In the genomic region with DNA sequence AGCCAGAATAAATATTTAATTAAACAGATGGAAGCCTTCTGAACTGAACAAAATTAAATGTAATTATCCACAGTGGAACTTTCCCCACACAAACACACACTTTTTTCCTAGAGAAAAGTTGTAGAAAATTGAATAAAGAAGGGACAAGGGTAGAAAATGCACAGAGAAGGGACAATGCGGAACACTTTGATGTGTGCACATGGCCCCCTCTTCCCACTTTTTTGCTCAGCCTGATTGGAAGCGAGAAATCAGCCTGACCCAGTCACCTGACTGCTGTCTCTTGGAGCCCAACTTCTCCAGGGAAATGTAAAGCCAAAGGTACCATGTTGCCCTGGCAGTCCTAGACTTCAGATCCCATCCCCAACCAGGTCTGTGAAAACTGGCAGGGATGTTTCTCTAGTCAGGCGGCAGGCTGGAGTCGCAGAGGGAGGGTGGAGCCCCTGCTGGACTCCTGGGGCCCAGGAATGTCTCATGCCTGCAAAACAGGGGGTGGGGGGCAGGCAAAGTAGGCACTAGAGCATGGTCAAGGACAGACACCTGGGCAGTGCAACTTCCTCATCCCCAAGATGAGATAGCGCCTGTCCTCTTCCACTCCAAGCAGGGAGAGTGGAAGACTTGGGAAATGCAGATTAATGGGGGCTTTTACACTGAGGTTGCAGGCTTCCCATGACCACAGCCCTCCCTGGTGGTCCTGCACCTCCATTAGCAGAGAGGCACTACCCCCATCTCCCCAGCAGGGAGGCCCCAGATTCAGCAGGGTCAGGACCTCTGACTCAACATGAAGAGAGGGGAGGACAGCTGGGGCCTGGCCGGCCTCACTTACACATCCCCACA, we compare ENCODE assay signal across 1 cellular context.
TF ChIP-seq lines count a peak whose summit lies in the region.

No MANE protein-coding gene starts in this region.

TF ChIP-seq in HepG2, 621 proteins besides CTCF, POLR2A, EP300 and RAD21 (continued from another document and continues in another):
- no peak for TF ChIP-seq TOPORS (CRISPR knock-in tag; IDR thresholded peaks at IDR 0.05)
- TF ChIP-seq, protein P1, sequence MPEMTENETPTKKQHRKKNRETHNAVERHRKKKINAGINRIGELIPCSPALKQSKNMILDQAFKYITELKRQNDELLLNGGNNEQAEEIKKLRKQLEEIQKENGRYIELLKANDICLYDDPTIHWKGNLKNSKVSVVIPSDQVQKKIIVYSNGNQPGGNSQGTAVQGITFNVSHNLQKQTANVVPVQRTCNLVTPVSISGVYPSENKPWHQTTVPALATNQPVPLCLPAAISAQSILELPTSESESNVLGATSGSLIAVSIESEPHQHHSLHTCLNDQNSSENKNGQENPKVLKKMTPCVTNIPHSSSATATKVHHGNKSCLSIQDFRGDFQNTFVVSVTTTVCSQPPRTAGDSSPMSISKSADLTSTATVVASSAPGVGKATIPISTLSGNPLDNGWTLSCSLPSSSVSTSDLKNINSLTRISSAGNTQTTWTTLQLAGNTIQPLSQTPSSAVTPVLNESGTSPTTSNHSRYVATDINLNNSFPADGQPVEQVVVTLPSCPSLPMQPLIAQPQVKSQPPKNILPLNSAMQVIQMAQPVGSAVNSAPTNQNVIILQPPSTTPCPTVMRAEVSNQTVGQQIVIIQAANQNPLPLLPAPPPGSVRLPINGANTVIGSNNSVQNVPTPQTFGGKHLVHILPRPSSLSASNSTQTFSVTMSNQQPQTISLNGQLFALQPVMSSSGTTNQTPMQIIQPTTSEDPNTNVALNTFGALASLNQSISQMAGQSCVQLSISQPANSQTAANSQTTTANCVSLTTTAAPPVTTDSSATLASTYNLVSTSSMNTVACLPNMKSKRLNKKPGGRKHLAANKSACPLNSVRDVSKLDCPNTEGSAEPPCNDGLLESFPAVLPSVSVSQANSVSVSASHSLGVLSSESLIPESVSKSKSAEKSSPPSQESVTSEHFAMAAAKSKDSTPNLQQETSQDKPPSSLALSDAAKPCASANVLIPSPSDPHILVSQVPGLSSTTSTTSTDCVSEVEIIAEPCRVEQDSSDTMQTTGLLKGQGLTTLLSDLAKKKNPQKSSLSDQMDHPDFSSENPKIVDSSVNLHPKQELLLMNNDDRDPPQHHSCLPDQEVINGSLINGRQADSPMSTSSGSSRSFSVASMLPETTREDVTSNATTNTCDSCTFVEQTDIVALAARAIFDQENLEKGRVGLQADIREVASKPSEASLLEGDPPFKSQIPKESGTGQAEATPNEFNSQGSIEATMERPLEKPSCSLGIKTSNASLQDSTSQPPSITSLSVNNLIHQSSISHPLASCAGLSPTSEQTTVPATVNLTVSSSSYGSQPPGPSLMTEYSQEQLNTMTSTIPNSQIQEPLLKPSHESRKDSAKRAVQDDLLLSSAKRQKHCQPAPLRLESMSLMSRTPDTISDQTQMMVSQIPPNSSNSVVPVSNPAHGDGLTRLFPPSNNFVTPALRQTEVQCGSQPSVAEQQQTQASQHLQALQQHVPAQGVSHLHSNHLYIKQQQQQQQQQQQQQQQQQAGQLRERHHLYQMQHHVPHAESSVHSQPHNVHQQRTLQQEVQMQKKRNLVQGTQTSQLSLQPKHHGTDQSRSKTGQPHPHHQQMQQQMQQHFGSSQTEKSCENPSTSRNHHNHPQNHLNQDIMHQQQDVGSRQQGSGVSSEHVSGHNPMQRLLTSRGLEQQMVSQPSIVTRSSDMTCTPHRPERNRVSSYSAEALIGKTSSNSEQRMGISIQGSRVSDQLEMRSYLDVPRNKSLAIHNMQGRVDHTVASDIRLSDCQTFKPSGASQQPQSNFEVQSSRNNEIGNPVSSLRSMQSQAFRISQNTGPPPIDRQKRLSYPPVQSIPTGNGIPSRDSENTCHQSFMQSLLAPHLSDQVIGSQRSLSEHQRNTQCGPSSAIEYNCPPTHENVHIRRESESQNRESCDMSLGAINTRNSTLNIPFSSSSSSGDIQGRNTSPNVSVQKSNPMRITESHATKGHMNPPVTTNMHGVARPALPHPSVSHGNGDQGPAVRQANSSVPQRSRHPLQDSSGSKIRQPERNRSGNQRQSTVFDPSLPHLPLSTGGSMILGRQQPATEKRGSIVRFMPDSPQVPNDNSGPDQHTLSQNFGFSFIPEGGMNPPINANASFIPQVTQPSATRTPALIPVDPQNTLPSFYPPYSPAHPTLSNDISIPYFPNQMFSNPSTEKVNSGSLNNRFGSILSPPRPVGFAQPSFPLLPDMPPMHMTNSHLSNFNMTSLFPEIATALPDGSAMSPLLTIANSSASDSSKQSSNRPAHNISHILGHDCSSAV (CRISPR knock-in tag; IDR thresholded peaks at IDR 0.05; ENCODE audit: borderline replicate concordance), result no peak
- TF ChIP-seq ZNF562 (CRISPR knock-in tag; IDR thresholded peaks at IDR 0.05; ENCODE audit: borderline replicate concordance), result no peak
- TF ChIP-seq, protein P2, sequence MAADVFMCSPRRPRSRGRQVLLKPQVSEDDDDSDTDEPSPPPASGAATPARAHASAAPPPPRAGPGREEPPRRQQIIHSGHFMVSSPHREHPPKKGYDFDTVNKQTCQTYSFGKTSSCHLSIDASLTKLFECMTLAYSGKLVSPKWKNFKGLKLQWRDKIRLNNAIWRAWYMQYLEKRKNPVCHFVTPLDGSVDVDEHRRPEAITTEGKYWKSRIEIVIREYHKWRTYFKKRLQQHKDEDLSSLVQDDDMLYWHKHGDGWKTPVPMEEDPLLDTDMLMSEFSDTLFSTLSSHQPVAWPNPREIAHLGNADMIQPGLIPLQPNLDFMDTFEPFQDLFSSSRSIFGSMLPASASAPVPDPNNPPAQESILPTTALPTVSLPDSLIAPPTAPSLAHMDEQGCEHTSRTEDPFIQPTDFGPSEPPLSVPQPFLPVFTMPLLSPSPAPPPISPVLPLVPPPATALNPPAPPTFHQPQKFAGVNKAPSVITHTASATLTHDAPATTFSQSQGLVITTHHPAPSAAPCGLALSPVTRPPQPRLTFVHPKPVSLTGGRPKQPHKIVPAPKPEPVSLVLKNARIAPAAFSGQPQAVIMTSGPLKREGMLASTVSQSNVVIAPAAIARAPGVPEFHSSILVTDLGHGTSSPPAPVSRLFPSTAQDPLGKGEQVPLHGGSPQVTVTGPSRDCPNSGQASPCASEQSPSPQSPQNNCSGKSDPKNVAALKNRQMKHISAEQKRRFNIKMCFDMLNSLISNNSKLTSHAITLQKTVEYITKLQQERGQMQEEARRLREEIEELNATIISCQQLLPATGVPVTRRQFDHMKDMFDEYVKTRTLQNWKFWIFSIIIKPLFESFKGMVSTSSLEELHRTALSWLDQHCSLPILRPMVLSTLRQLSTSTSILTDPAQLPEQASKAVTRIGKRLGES (CRISPR knock-in tag; IDR thresholded peaks at IDR 0.05; ENCODE audit: borderline replicate concordance), result no peak
- 0 out of 2 replicates have a peak, but pooled peaks have one; percentile 18 for TF ChIP-seq ZSCAN31 (CRISPR knock-in tag; IDR thresholded peaks at IDR 0.05; ENCODE audit: low read depth)
- no peak; the same call in 1 of the 2 replicates for TF ChIP-seq HDAC2 (CRISPR knock-in tag; IDR thresholded peaks at IDR 0.05)
- TF ChIP-seq, protein P3, sequence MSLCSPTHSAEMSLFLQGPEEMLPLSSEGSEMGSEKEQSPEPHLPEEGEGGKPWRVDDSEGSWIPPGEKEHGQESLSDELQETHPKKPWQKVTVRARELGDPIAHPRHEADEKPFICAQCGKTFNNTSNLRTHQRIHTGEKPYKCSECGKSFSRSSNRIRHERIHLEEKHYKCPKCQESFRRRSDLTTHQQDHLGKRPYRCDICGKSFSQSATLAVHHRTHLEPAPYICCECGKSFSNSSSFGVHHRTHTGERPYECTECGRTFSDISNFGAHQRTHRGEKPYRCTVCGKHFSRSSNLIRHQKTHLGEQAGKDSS (CRISPR knock-in tag; IDR thresholded peaks at IDR 0.05; ENCODE audit: borderline replicate concordance, low read depth), result peak; percentile 67; the same call in 1 of the 2 replicates
- TF ChIP-seq, protein P4, sequence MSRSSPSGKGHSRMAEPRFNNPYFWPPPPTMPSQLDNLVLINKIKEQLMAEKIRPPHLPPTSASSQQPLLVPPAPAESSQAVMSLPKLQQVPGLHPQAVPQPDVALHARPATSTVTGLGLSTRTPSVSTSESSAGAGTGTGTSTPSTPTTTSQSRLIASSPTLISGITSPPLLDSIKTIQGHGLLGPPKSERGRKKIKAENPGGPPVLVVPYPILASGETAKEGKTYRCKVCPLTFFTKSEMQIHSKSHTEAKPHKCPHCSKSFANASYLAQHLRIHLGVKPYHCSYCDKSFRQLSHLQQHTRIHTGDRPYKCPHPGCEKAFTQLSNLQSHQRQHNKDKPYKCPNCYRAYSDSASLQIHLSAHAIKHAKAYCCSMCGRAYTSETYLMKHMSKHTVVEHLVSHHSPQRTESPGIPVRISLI (CRISPR knock-in tag; IDR thresholded peaks at IDR 0.05; ENCODE audit: borderline replicate concordance), result no peak
- TF ChIP-seq, protein P5, sequence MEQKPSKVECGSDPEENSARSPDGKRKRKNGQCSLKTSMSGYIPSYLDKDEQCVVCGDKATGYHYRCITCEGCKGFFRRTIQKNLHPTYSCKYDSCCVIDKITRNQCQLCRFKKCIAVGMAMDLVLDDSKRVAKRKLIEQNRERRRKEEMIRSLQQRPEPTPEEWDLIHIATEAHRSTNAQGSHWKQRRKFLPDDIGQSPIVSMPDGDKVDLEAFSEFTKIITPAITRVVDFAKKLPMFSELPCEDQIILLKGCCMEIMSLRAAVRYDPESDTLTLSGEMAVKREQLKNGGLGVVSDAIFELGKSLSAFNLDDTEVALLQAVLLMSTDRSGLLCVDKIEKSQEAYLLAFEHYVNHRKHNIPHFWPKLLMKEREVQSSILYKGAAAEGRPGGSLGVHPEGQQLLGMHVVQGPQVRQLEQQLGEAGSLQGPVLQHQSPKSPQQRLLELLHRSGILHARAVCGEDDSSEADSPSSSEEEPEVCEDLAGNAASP (CRISPR knock-in tag; IDR thresholded peaks at IDR 0.05; ENCODE audit: borderline replicate concordance), result peak; percentile 11; the same call in 1 of the 2 replicates
- peak; percentile 83 for TF ChIP-seq TCF7 (IDR thresholded peaks at IDR 0.05; ENCODE audit: low read depth)
- TF ChIP-seq GABPB1 (CRISPR knock-in tag; IDR thresholded peaks at IDR 0.05), result no peak
- TF ChIP-seq ZNF124 (CRISPR knock-in tag; IDR thresholded peaks at IDR 0.05), result no peak
- TF ChIP-seq SMC3 (IDR thresholded peaks at IDR 0.05; ENCODE audit: low read length), result no peak
- TF ChIP-seq BHLHE40 (IDR thresholded peaks at IDR 0.05; ENCODE audit: low read length), result no peak
- TF ChIP-seq, protein P6, sequence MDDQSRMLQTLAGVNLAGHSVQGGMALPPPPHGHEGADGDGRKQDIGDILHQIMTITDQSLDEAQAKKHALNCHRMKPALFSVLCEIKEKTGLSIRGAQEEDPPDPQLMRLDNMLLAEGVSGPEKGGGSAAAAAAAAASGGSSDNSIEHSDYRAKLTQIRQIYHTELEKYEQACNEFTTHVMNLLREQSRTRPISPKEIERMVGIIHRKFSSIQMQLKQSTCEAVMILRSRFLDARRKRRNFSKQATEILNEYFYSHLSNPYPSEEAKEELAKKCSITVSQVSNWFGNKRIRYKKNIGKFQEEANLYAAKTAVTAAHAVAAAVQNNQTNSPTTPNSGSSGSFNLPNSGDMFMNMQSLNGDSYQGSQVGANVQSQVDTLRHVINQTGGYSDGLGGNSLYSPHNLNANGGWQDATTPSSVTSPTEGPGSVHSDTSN (CRISPR knock-in tag; IDR thresholded peaks at IDR 0.05; ENCODE audit: borderline replicate concordance), result no peak
- TF ChIP-seq GATA4 (IDR thresholded peaks at IDR 0.05; ENCODE audit: borderline replicate concordance, low read depth), result no peak
- no peak for TF ChIP-seq GPN1 (CRISPR knock-in tag; IDR thresholded peaks at IDR 0.05; ENCODE audit: borderline replicate concordance)
- TF ChIP-seq POLR2AphosphoS5 (IDR thresholded peaks at IDR 0.05; ENCODE audit: low read depth, low read length), result peak; percentile 84
- TF ChIP-seq RAD51 (IDR thresholded peaks at IDR 0.05; ENCODE audit: borderline replicate concordance), result peak; percentile 26; the same call in 1 of the 2 replicates
- 0 out of 2 replicates have a peak, but pooled peaks have one; percentile 30 for TF ChIP-seq DR1 (CRISPR knock-in tag; IDR thresholded peaks at IDR 0.05)
- 0 out of 2 replicates have a peak, but pooled peaks have one; percentile 3 for TF ChIP-seq CEBPG (CRISPR knock-in tag; IDR thresholded peaks at IDR 0.05)
- TF ChIP-seq ZNF549 (CRISPR knock-in tag; IDR thresholded peaks at IDR 0.05), result no peak
- no peak for TF ChIP-seq ZFP62 (CRISPR knock-in tag; IDR thresholded peaks at IDR 0.05)
- TF ChIP-seq RFXANK (CRISPR knock-in tag; IDR thresholded peaks at IDR 0.05), result no peak
- TF ChIP-seq ZSCAN9 (CRISPR knock-in tag; IDR thresholded peaks at IDR 0.05; ENCODE audit: borderline replicate concordance), result no peak
- no peak for TF ChIP-seq ZNF570 (CRISPR knock-in tag; IDR thresholded peaks at IDR 0.05; ENCODE audit: borderline replicate concordance)
- TF ChIP-seq ZNF543 (CRISPR knock-in tag; IDR thresholded peaks at IDR 0.05), result peak; percentile 67; the same call in 1 of the 2 replicates
- no peak for TF ChIP-seq YEATS2 (CRISPR knock-in tag; IDR thresholded peaks at IDR 0.05; ENCODE audit: borderline replicate concordance)
- no peak for TF ChIP-seq ZNF513 (CRISPR knock-in tag; conservative IDR thresholded peaks at IDR 0.05)
- TF ChIP-seq MXD3 (CRISPR knock-in tag; IDR thresholded peaks at IDR 0.05), result peak; percentile 36; the same call in 1 of the 2 replicates
- TF ChIP-seq ZNF567 (CRISPR knock-in tag; IDR thresholded peaks at IDR 0.05; ENCODE audit: borderline replicate concordance), result no peak
- no peak for TF ChIP-seq PREB (CRISPR knock-in tag; IDR thresholded peaks at IDR 0.05)
- no peak for TF ChIP-seq CEBPB (IDR thresholded peaks at IDR 0.05; ENCODE audit: borderline replicate concordance, low read depth, low read length)
- no peak for TF ChIP-seq ZBTB38 (CRISPR knock-in tag; IDR thresholded peaks at IDR 0.05)
- no peak; the same call in 1 of the 2 replicates for TF ChIP-seq ZBTB20 (CRISPR knock-in tag; IDR thresholded peaks at IDR 0.05; ENCODE audit: borderline replicate concordance, low read depth)
- TF ChIP-seq ZNF264 (CRISPR knock-in tag; IDR thresholded peaks at IDR 0.05), result no peak
- no peak for TF ChIP-seq SMYD3 (CRISPR knock-in tag; IDR thresholded peaks at IDR 0.05)
- peak; percentile 80 for TF ChIP-seq NRL (CRISPR knock-in tag; IDR thresholded peaks at IDR 0.05; ENCODE audit: borderline replicate concordance)
- no peak for TF ChIP-seq ZNF781 (CRISPR knock-in tag; IDR thresholded peaks at IDR 0.05; ENCODE audit: borderline replicate concordance, not compliant biosample characterization)
